ENCODE assay signal across 8 cellular contexts in genomic region chr2:50492452-50492851, GRCh38.
DNase-seq lines count a peak whose midpoint lies in the region; ATAC-seq, FAIRE-seq and TF ChIP-seq lines count a peak whose summit lies in the region.

No MANE protein-coding gene starts in this region.

- H3K9me3 ChIP-seq in SK-N-MC (ENCODE audit: low read depth, low read length) (no peaks in the 10 kb centered on the region), H1 (ENCODE audit: insufficient read depth in 2 of 2, low read depth in 1 of 2, low read length in 1 of 2) (no peaks in the 10 kb centered on the region)

- no peak overlapping the region for H3K4ac ChIP-seq in H1 (replicated peaks; ENCODE audit: insufficient read length, low read depth, low read length)

- TF ChIP-seq CTCF in C4-2B (conservative IDR thresholded peaks at IDR 0.05) = peak; percentile 31
- TF ChIP-seq CTCF in NB4 (IDR thresholded peaks at IDR 0.05; ENCODE audit: low read depth, low read length) = peak; percentile 44
- TF ChIP-seq CTCF in H1 (IDR thresholded peaks at IDR 0.05; ENCODE audit: control extremely low read depth in 1 of 3, insufficient read depth in 1 of 3, low read depth in 1 of 3, low read length in 3 of 3) = peak; percentile 23 to 62 (median 58)
- peak; percentile 63 for TF ChIP-seq CTCF in mesothelial cell of epicardium (IDR thresholded peaks at IDR 0.05; ENCODE audit: unreplicated experiment)

- H3K4me1 ChIP-seq in H1 (replicated peaks in 1 of 4; ENCODE audit: control insufficient read depth in 3 of 4, insufficient read depth in 4 of 4, low read length in 3 of 4) = peaks cover 0 to 6% (median 2%) of the 10 kb centered on the region in 4 experiments; a peak in 3 of 7 replicates

- H4K20me1 ChIP-seq in H1 (replicated peaks in 1 of 2; ENCODE audit: control insufficient read depth in 1 of 2, insufficient read depth in 2 of 2, low read length in 2 of 2) = no peaks in the 10 kb centered on the region

- H2AK5ac ChIP-seq in H1 (ENCODE audit: low read depth, low read length) = no peak overlapping the region

- H2BK120ac ChIP-seq in H1 (replicated peaks; ENCODE audit: low read depth, low read length) = no peak overlapping the region

- WGBS in H1 (ENCODE audit: extremely low coverage in 1 of 2, insufficient coverage in 1 of 2, insufficient read length in 1 of 2, insufficient replicate concordance in 2 of 2, low coverage in 1 of 2, low lambda C conversion rate in 2 of 2, missing lambda C conversion rate in 1 of 2), 2 experiments = 3% methylated on average over 3 of the region's 3 CpGs; no CpG with 5 or more reads in 1 of the 2 experiments

- H3K9ac ChIP-seq in SK-N-MC (ENCODE audit: insufficient read length) (no peak overlapping the region), H1 (replicated peaks in 1 of 4; ENCODE audit: extremely low read depth in 1 of 4, low read depth in 3 of 4, low read length in 3 of 4) (no peak overlapping the region)

- peaks cover 3% of the 10 kb centered on the region for H3K27me3 Mint-ChIP-seq in mesothelial cell of epicardium (ENCODE audit: low read depth)

- TF ChIP-seq RAD21 in H1 (IDR thresholded peaks at IDR 0.05 in 1 of 2, conservative IDR thresholded peaks at IDR 0.05 in 1 of 2; ENCODE audit: low read depth in 2 of 2, low read length in 2 of 2) = peak; percentile 80 to 83

- no peak overlapping the region for H2BK20ac ChIP-seq in H1 (ENCODE audit: low read length)

- no peak overlapping the region for H3K23ac ChIP-seq in H1 (ENCODE audit: insufficient read length)

- no peaks in the 10 kb centered on the region for H3K36me3 ChIP-seq in SK-N-MC (ENCODE audit: insufficient read depth, low read length)
- H3K36me3 ChIP-seq in H1 (ENCODE audit: control insufficient read depth in 2 of 4, insufficient read depth in 4 of 4, low read length in 3 of 4) = no peaks in the 10 kb centered on the region

- no peaks in the 10 kb centered on the region; the same call in 1 of the 2 replicates for H3K23me2 ChIP-seq in H1 (ENCODE audit: low read depth, low read length)

- H3K4me3 Mint-ChIP-seq in mesothelial cell of epicardium = peak overlapping the region; percentile 58

- H4K8ac ChIP-seq in H1 (ENCODE audit: extremely low read depth, insufficient read depth, low read length) = no peak overlapping the region

- H3K9me3 Mint-ChIP-seq in mesothelial cell of epicardium = no peaks in the 10 kb centered on the region

- H3K27ac Mint-ChIP-seq in mesothelial cell of epicardium = peak overlapping the region; percentile 42

- no peaks in the 10 kb centered on the region for H3K27me3 ChIP-seq in H1 (replicated peaks in 1 of 4; ENCODE audit: control insufficient read depth in 3 of 4, extremely low read depth in 1 of 4, insufficient read depth in 3 of 4, low read length in 3 of 4)

- no peak overlapping the region for H2BK5ac ChIP-seq in H1 (ENCODE audit: low read depth, low read length)

- no peaks in the 10 kb centered on the region for H3K79me2 ChIP-seq in H1 (ENCODE audit: control insufficient read depth in 1 of 2, insufficient read depth in 2 of 2, low read length in 2 of 2)

- peak overlapping the region in 1 of 2 experiments; percentile 12; a peak in 1 of 4 replicates for H3K4me2 ChIP-seq in H1 (ENCODE audit: insufficient read depth in 1 of 2, low read depth in 2 of 2, low read length in 2 of 2)

- CTCF ChIA-PET in H1 (lab: Charles Lee; ENCODE audit: partially characterized antibody) = interaction anchor here (0.6 to 7.0 kb wide), 50 partner anchors 9 to 1841 kb away, joined by 3 to 77 read pairs (median 4); no protein-coding TSS in a partner anchor

- peaks cover 21% of the 10 kb centered on the region for H3K4me1 Mint-ChIP-seq in mesothelial cell of epicardium

- H4K5ac ChIP-seq in H1 (ENCODE audit: insufficient read length, low read depth, low read length) = no peak overlapping the region

- TF ChIP-seq EP300 in H1 (IDR thresholded peaks at IDR 0.05; ENCODE audit: borderline replicate concordance in 1 of 2, low read depth in 2 of 2, low read length in 2 of 2) = no peak

- H3K56ac ChIP-seq in H1 (replicated peaks; ENCODE audit: insufficient read length, low read depth, low read length) = no peak overlapping the region

- H3K36me3 Mint-ChIP-seq in mesothelial cell of epicardium = no peaks in the 10 kb centered on the region

- FAIRE-seq in H1 (lab: Jason Lieb, UNC) = peak; percentile 93

- no peak overlapping the region for H3K14ac ChIP-seq in H1 (ENCODE audit: insufficient read length)

- TF ChIP-seq POLR2A in NB4 (IDR thresholded peaks at IDR 0.05; ENCODE audit: extremely low read depth, insufficient read length) = no peak
- TF ChIP-seq POLR2A in H1 (IDR thresholded peaks at IDR 0.05; ENCODE audit: control extremely low read depth in 1 of 2, low read depth in 2 of 2, low read length in 2 of 2) = no peak

- no peaks in the 10 kb centered on the region for H3K79me1 ChIP-seq in H1 (ENCODE audit: low read depth, low read length)

- POLR2A ChIA-PET in H1 (lab: Charles Lee; ENCODE audit: partially characterized antibody) = no interaction called here

- no peak overlapping the region for H4K91ac ChIP-seq in H1 (replicated peaks; ENCODE audit: insufficient read length, low read length)

- peak overlapping the region; percentile 37; the same call in 1 of the 2 replicates for H2AFZ ChIP-seq in H1 (ENCODE audit: low read length)

- H2BK15ac ChIP-seq in H1 (ENCODE audit: low read length) = no peak overlapping the region

- no peak overlapping the region for H2BK12ac ChIP-seq in H1 (ENCODE audit: low read depth, low read length)

- peak; percentile 76 for DNase-seq in NB4 (ENCODE audit: low read depth)
- no peak for DNase-seq in SK-N-MC (ENCODE audit: low read depth, low spot score)
- peak in 1 of 2 experiments; percentile 27 for DNase-seq in H1 (ENCODE audit: low read depth in 1 of 2, low spot score in 2 of 2)
- no peak for DNase-seq in mesothelial cell of epicardium (ENCODE audit: low spot score in 2 of 2, unreplicated experiment in 2 of 2)
- DNase-seq in stimulated activated CD8-positive, alpha-beta memory T cell treated with anti-CD3 and anti-CD28 coated beads, Interleukin-4, amount 100 ng/mL, for 48 hours = no peak

- H3K27ac ChIP-seq in C4-2B = no peak overlapping the region
- peak overlapping the region; percentile 16; the same call in 1 of the 2 replicates for H3K27ac ChIP-seq in SK-N-MC
- H3K27ac ChIP-seq in H1 (ENCODE audit: low read depth, low read length) = no peak overlapping the region

- no peak overlapping the region for H3K18ac ChIP-seq in H1 (ENCODE audit: extremely low read depth, low read length)

- ATAC-seq in GM18502 (IDR thresholded peaks at IDR 0.05; ENCODE audit: poor library complexity, unreplicated experiment) (peak; percentile 86), HG02798 (IDR thresholded peaks at IDR 0.05; ENCODE audit: poor library complexity, unreplicated experiment) (peak; percentile 90)

- H3K4me3 ChIP-seq in NB4 (ENCODE audit: low read depth, low read length) = no peak overlapping the region
- peak overlapping the region; percentile 73 for H3K4me3 ChIP-seq in SK-N-MC
- peak overlapping the region in 1 of 4 experiments; percentile 23; a peak in 1 of 8 replicates for H3K4me3 ChIP-seq in H1 (ENCODE audit: extremely low read depth in 1 of 4, insufficient read depth in 2 of 4, low read depth in 3 of 4, low read length in 4 of 4)

TF ChIP-seq in H1, 55 proteins besides CTCF, POLR2A, EP300 and RAD21:
- TF ChIP-seq YY1 (IDR thresholded peaks at IDR 0.05; ENCODE audit: low read depth, low read length) (0 out of 2 replicates have a peak, but pooled peaks have one; percentile 28), SP1 (IDR thresholded peaks at IDR 0.05; ENCODE audit: low read depth, low read length) (no peak), TAF7 (optimal IDR thresholded peaks at IDR 0.05; ENCODE audit: borderline replicate concordance, low read depth, low read length) (no peak), NANOG (IDR thresholded peaks at IDR 0.05; ENCODE audit: insufficient read depth, low read depth, low read length, poor library complexity, severe bottlenecking) (no peak), CTBP2 (IDR thresholded peaks at IDR 0.05; ENCODE audit: borderline replicate concordance, insufficient read depth, insufficient read length, low read length) (no peak), POU5F1 (IDR thresholded peaks at IDR 0.05; ENCODE audit: low read depth, low read length) (no peak), KDM4A (IDR thresholded peaks at IDR 0.05; ENCODE audit: low read depth, low read length, severe bottlenecking) (no peak), ZNF274 (IDR thresholded peaks at IDR 0.05; ENCODE audit: borderline replicate concordance, extremely low read depth, low read length) (no peak)
